In genomic region chr6:32005538-32005880, GRCh38 we compare ENCODE assay signal across 12 cellular contexts. TPM values are rescaled to one million over a fixed set of nuclear protein-coding genes. Genes with fewer than 3 reads are reported as not detected.
DNase-seq lines count a peak whose midpoint lies in the region; ATAC-seq and TF ChIP-seq lines count a peak whose summit lies in the region.
"Not testable (repeated sequence)": the region's sequence is repeated elsewhere in the genome, so short reads cannot be mapped to it uniquely, and the experiment has no call there.
"Had no signal": no experiment of that assay in that cellular context is flagged by ENCODE, and none has a peak within 500 bp of the region (broad histone marks: within the 10 kb centered on the region; RNA-seq: fewer than 3 reads in every experiment).

No MANE protein-coding gene starts in this region.

- not testable (repeated sequence) for H3K4me3 Mint-ChIP-seq in activated CD4-positive, alpha-beta T cell treated with anti-CD3 and anti-CD28 coated beads for 36 hours; activated naive CD4-positive, alpha-beta T cell treated with anti-CD3 and anti-CD28 coated beads, Interleukin-2, amount 10 ng/mL, durations not matched to agents 7 days and 5 days

- TF ChIP-seq EP300 in ovary (IDR thresholded peaks at IDR 0.05): not testable (repeated sequence)

- intact Hi-C loops in activated CD4-positive, alpha-beta T cell treated with anti-CD3 and anti-CD28 coated beads for 36 hours (cut with DNase I, micrococcal nuclease); heart left ventricle (cut with DNase I); ovary (cut with DNase I); testis (cut with DNase I; ENCODE audit: low total_unique reads): not testable (repeated sequence)

- H3K9ac ChIP-seq in Karpas-422 (ENCODE audit: low read length): not testable (repeated sequence)

- not testable (repeated sequence) for H4K20me1 ChIP-seq in Karpas-422 (ENCODE audit: insufficient read depth, low read depth, low read length)

- H3K27ac ChIP-seq in Karpas-422 (ENCODE audit: low read length); heart left ventricle; ovary; testis: not testable (repeated sequence)

- not testable (repeated sequence) for H3K36me3 ChIP-seq in Karpas-422 (ENCODE audit: insufficient read depth, low read length); heart left ventricle; ovary; testis (ENCODE audit: low read depth, missing control alignments)

- not testable (repeated sequence) for TF ChIP-seq CTCF in heart left ventricle (IDR thresholded peaks at IDR 0.05); ovary (IDR thresholded peaks at IDR 0.05); testis (IDR thresholded peaks at IDR 0.05)

- H3K9me3 ChIP-seq in Karpas-422 (ENCODE audit: low read length); heart left ventricle; ovary; testis: not testable (repeated sequence)

- not testable (repeated sequence) for H3K27me3 ChIP-seq in Karpas-422 (ENCODE audit: low read length); heart left ventricle; ovary; testis

- not testable (repeated sequence) for H3K4me1 Mint-ChIP-seq in activated CD4-positive, alpha-beta T cell treated with anti-CD3 and anti-CD28 coated beads for 36 hours; activated naive CD4-positive, alpha-beta T cell treated with anti-CD3 and anti-CD28 coated beads, Interleukin-2, amount 10 ng/mL, durations not matched to agents 7 days and 5 days

- POLR2A ChIA-PET in activated CD4-positive, alpha-beta T cell treated with anti-CD3 and anti-CD28 coated beads for 36 hours (lab: Charles Lee): not testable (repeated sequence)

- not testable (repeated sequence) for TF ChIP-seq POLR2A in heart left ventricle (IDR thresholded peaks at IDR 0.05); ovary (IDR thresholded peaks at IDR 0.05); testis (IDR thresholded peaks at IDR 0.05)

- not testable (repeated sequence) for H3K9me2 ChIP-seq in Karpas-422 (replicated peaks; ENCODE audit: insufficient read depth, low read length)

- not testable (repeated sequence) for H3K4me3 ChIP-seq in Karpas-422 (ENCODE audit: low read length); heart left ventricle; ovary; testis

- not testable (repeated sequence) for H3K79me2 ChIP-seq in Karpas-422 (ENCODE audit: low read length)

- H3K9me3 Mint-ChIP-seq in activated CD4-positive, alpha-beta T cell treated with anti-CD3 and anti-CD28 coated beads for 36 hours (ENCODE audit: low read depth); activated naive CD4-positive, alpha-beta T cell treated with anti-CD3 and anti-CD28 coated beads, Interleukin-2, amount 10 ng/mL, durations not matched to agents 7 days and 5 days: not testable (repeated sequence)

- not testable (repeated sequence) for H3K4me2 ChIP-seq in Karpas-422 (ENCODE audit: low read depth, low read length, poor library complexity, severe bottlenecking)

- H3K27me3 Mint-ChIP-seq in activated CD4-positive, alpha-beta T cell treated with anti-CD3 and anti-CD28 coated beads for 36 hours; activated naive CD4-positive, alpha-beta T cell treated with anti-CD3 and anti-CD28 coated beads, Interleukin-2, amount 10 ng/mL, durations not matched to agents 7 days and 5 days: not testable (repeated sequence)

- CTCF ChIA-PET in activated CD4-positive, alpha-beta T cell treated with anti-CD3 and anti-CD28 coated beads for 36 hours (lab: Charles Lee); activated naive CD4-positive, alpha-beta T cell treated with anti-CD3 and anti-CD28 coated beads, Interleukin-2, amount 10 ng/mL, durations not matched to agents 7 days and 5 days (lab: Charles Lee): not testable (repeated sequence)

- ATAC-seq in activated CD4-positive, alpha-beta T cell treated with anti-CD3 and anti-CD28 coated beads for 36 hours: not testable (repeated sequence)
- peak in 1 of 4 donors; percentile 10 for ATAC-seq in heart left ventricle
- peak; percentile 24 for ATAC-seq in left lobe of liver

- WGBS in heart left ventricle, 4 donors: 67 to 72% (median 70%) methylated on average over 4 to 9 of the region's 9 CpGs; no CpG with 5 or more reads in 1 of the 4 donors
- 71 to 82% (median 74%) methylated on average over 1 to 9 of the region's 9 CpGs for WGBS in ovary, 3 donors
- 56 to 96% methylated on average over 1 to 3 of the region's 9 CpGs for WGBS in testis, 2 donors

- not testable (repeated sequence) for H2AFZ ChIP-seq in Karpas-422 (ENCODE audit: low read length)

- DNase-seq in Karpas-422 (peak; percentile 41), heart left ventricle (peak in 3 of 5 donors; percentile 24 to 54 (median 30)), left lobe of liver (ENCODE audit: low spot score) (peak; percentile 50), ovary (peak in 4 of 5 donors; percentile 9 to 50 (median 26)), testis (peak; percentile 13)
- peak; percentile 5 for DNase-seq in activated CD4-positive, alpha-beta T cell treated with anti-CD3 and anti-CD28 coated beads for 36 hours
- peak; percentile 19 for DNase-seq in activated naive CD4-positive, alpha-beta T cell treated with anti-CD3 and anti-CD28 coated beads, Interleukin-2, amount 10 ng/mL, durations not matched to agents 7 days and 5 days

- H3K4me1 ChIP-seq in Karpas-422 (ENCODE audit: low read length); heart left ventricle; ovary (ENCODE audit: insufficient read depth); testis: not testable (repeated sequence)

- H3K27ac Mint-ChIP-seq in activated CD4-positive, alpha-beta T cell treated with anti-CD3 and anti-CD28 coated beads for 36 hours; activated naive CD4-positive, alpha-beta T cell treated with anti-CD3 and anti-CD28 coated beads, Interleukin-2, amount 10 ng/mL, durations not matched to agents 7 days and 5 days: not testable (repeated sequence)

- not testable (repeated sequence) for H3K36me3 Mint-ChIP-seq in activated CD4-positive, alpha-beta T cell treated with anti-CD3 and anti-CD28 coated beads for 36 hours (ENCODE audit: low read depth); activated naive CD4-positive, alpha-beta T cell treated with anti-CD3 and anti-CD28 coated beads, Interleukin-2, amount 10 ng/mL, durations not matched to agents 7 days and 5 days

RNA-seq across cellular contexts. Expression of gene C4B, which starts 9.1 kb away (rescaled TPM):
- total RNA-seq in Karpas-422 (2014; rRNA removed; shearing (Covaris generic); ENCODE audit: low replicate concordance): 1.9 and 6.6 TPM in 2 replicates
- 1 to 10 TPM; 2.8 to 2.9 TPM for total RNA-seq in activated CD4-positive, alpha-beta T cell treated with anti-CD3 and anti-CD28 coated beads for 36 hours
- total RNA-seq in heart left ventricle (100 to 1,000 TPM in 3 of 9 donors, 10 to 100 TPM in 6; 40.9 to 307 (median 75.7) TPM), left lobe of liver (2,468 TPM), ovary (1,000 to 10,000 TPM in 1 of 7 donors, 100 to 1,000 TPM in 6; 163 to 1,673 (median 271) TPM), testis (10 to 100 TPM; 21.3 to 96.7 TPM)
- polyA plus RNA-seq in heart left ventricle (10 to 100 TPM; 30.8 to 33.0 TPM), ovary (100 to 1,000 TPM in 1 of 2 donors, 10 to 100 TPM in 1; 97.4 to 326 TPM), testis (ENCODE audit: insufficient read depth, low read depth, low replicate concordance) (125 TPM)

RNA-seq across cellular contexts. Expression of gene C4A, which starts 23.7 kb away (rescaled TPM):
- total RNA-seq in Karpas-422 (2014; rRNA removed; shearing (Covaris generic); ENCODE audit: low replicate concordance): 2.9 and 3.8 TPM in 2 replicates
- 1 to 10 TPM; 3.4 to 3.9 TPM for total RNA-seq in activated CD4-positive, alpha-beta T cell treated with anti-CD3 and anti-CD28 coated beads for 36 hours
- total RNA-seq in heart left ventricle: 100 to 1,000 TPM in 3 of 9 donors, 10 to 100 TPM in 6; 51.6 to 301 (median 82.4) TPM
- polyA plus RNA-seq in heart left ventricle: 10 to 100 TPM; 34.5 to 34.6 TPM
- total RNA-seq in left lobe of liver: 2,044 TPM
- total RNA-seq in ovary: 1,000 to 10,000 TPM in 1 of 7 donors, 100 to 1,000 TPM in 6; 147 to 1,617 (median 248) TPM
- polyA plus RNA-seq in ovary: 100 to 1,000 TPM; 114 to 324 TPM
- total RNA-seq in testis: 100 to 1,000 TPM in 1 of 2 donors, 10 to 100 TPM in 1; 24.6 to 123 TPM
- polyA plus RNA-seq in testis (ENCODE audit: insufficient read depth, low read depth, low replicate concordance): 114 TPM

RNA-seq across cellular contexts. Expression of gene CYP21A2, which starts 32.7 kb away (rescaled TPM):
- total RNA-seq in Karpas-422 (2014; rRNA removed; shearing (Covaris generic); ENCODE audit: low replicate concordance): not detected in 2 replicates
- total RNA-seq in activated CD4-positive, alpha-beta T cell treated with anti-CD3 and anti-CD28 coated beads for 36 hours: under 1 TPM in 1 of 2 experiments, not detected in 1; 0.47 TPM
- total RNA-seq in heart left ventricle: 1 to 10 TPM in 1 of 9 donors, under 1 TPM in 6, not detected in 2; 0.14 to 3.0 (median 0.69) TPM
- polyA plus RNA-seq in heart left ventricle: 1 to 10 TPM in 1 of 2 donors, under 1 TPM in 1; 0.11 to 1.0 TPM
- 9.0 TPM for total RNA-seq in left lobe of liver
- total RNA-seq in ovary: 10 to 100 TPM in 1 of 7 donors, 1 to 10 TPM in 6; 2.4 to 21.7 (median 8.8) TPM
- 1 to 10 TPM; 1.9 to 4.8 TPM for polyA plus RNA-seq in ovary
- 1 to 10 TPM in 1 of 2 donors, under 1 TPM in 1; 0.81 to 1.7 TPM for total RNA-seq in testis
- polyA plus RNA-seq in testis (ENCODE audit: insufficient read depth, low read depth, low replicate concordance): 0.96 TPM
- total RNA-seq: CD4-positive, CD25-positive, alpha-beta regulatory T cell; Daoy; G401; IMR-90; NCI-H460 had no signal
- polyA plus RNA-seq: CD4-positive, CD25-positive, alpha-beta regulatory T cell had no signal

RNA-seq across cellular contexts. Expression of gene DXO, which starts 33.6 kb away (rescaled TPM):
- total RNA-seq in Karpas-422 (2014; rRNA removed; shearing (Covaris generic); ENCODE audit: low replicate concordance): 20.8 and 25.0 TPM in 2 replicates
- 10 to 100 TPM; 12.6 to 13.9 TPM for total RNA-seq in activated CD4-positive, alpha-beta T cell treated with anti-CD3 and anti-CD28 coated beads for 36 hours
- total RNA-seq in heart left ventricle: 10 to 100 TPM in 8 of 9 donors, 1 to 10 TPM in 1; 9.4 to 17.8 (median 12.8) TPM
- 10 to 100 TPM; 11.3 to 14.3 TPM for polyA plus RNA-seq in heart left ventricle
- total RNA-seq in left lobe of liver: 15.5 TPM
- total RNA-seq in ovary: 10 to 100 TPM; 22.3 to 42.8 (median 26.7) TPM
- polyA plus RNA-seq in ovary: 10 to 100 TPM; 11.7 to 29.3 TPM
- total RNA-seq in testis: 10 to 100 TPM; 43.7 to 59.1 TPM
- 96.6 TPM for polyA plus RNA-seq in testis (ENCODE audit: insufficient read depth, low read depth, low replicate concordance)

RNA-seq across cellular contexts. Expression of gene SKIC2, which starts 46.5 kb away (rescaled TPM):
- 43.7 and 60.0 TPM in 2 replicates for total RNA-seq in Karpas-422 (2014; rRNA removed; shearing (Covaris generic); ENCODE audit: low replicate concordance)
- total RNA-seq in activated CD4-positive, alpha-beta T cell treated with anti-CD3 and anti-CD28 coated beads for 36 hours: 100 to 1,000 TPM in 1 of 2 experiments, 10 to 100 TPM in 1; 90.2 to 104 TPM
- total RNA-seq in heart left ventricle: 10 to 100 TPM; 24.5 to 51.8 (median 36.4) TPM
- 10 to 100 TPM; 29.3 to 35.1 TPM for polyA plus RNA-seq in heart left ventricle
- total RNA-seq in left lobe of liver: 50.2 TPM
- 10 to 100 TPM; 37.2 to 59.4 (median 51.5) TPM for total RNA-seq in ovary
- polyA plus RNA-seq in ovary: 10 to 100 TPM; 24.6 to 36.3 TPM
- 10 to 100 TPM; 59.2 to 73.0 TPM for total RNA-seq in testis
- polyA plus RNA-seq in testis (ENCODE audit: insufficient read depth, low read depth, low replicate concordance): 39.6 TPM
